27 cellular contexts compared by ENCODE assay signal in the genomic region with DNA sequence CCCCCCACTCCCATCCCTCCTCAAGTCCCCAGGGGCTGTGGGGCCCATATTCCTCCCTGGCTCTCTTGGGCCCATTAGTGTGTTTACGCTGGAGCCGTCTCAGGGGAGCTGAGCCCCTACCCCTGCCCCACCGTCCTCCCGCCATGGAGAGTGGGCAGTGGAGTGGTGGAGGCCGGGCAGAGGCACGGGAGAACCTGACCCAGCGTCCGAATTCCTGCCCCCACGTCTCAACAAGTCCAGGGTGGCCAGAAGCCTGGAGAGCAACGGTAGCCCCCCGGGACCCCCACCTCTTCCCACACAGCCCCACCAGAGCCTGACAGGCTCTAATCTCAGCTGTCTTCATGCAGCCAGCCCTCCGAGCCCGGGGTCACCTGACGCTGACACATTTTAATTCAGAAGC. TPM values are rescaled to one million over a fixed set of nuclear protein-coding genes. Genes with fewer than 3 reads are reported as not detected.
"Had no signal": no experiment of that assay in that cellular context is flagged by ENCODE, and none has a peak within 500 bp of the region (broad histone marks: within the 10 kb centered on the region; RNA-seq: fewer than 3 reads in every experiment).

No MANE protein-coding gene starts in this region.

- H3K4me3 ChIP-seq: MG63, Peyer's patch, SJCRH30 had no signal

- DNase-seq: activated CD4-positive, alpha-beta memory T cell treated with anti-CD3 and anti-CD28 coated beads for 36 hours; activated CD4-positive, alpha-beta T cell treated with anti-CD3 and anti-CD28 coated beads for 48 hours; activated CD4-positive, CD25-positive, alpha-beta regulatory T cell treated with anti-CD3 and anti-CD28 coated beads, Interleukin-2, amount 50 U/mL, for 72 hours; activated CD8-positive, alpha-beta memory T cell treated with anti-CD3 and anti-CD28 coated beads for 24 hours; activated gamma-delta T cell; activated naive CD4-positive, alpha-beta T cell treated with anti-CD3 and anti-CD28 coated beads for 36 hours; activated T-cell treated with anti-CD3 and anti-CD28 coated beads, Interleukin-2, amount 50 U/mL, for 4 hours; anterior cingulate cortex; cerebellar nuclear complex; MG63; MV-4-11; NCI-H1092 treated with DMSO at 0.1 percent for 48 hours; NCI-H1417 treated with DMSO at 0.1 percent for 48 hours; NCI-H187 treated with DMSO at 0.1 percent for 48 hours; NCI-H2081 treated with DMSO at 0.1 percent for 48 hours; NCI-H510A treated with DMSO at 0.1 percent for 48 hours; NCI-H748 treated with DMSO at 0.1 percent for 48 hours; Peyer's patch; Right ventricle myocardium superior; SJCRH30; SK-N-SH; SW 1271 had no signal

- H3K36me3 Mint-ChIP-seq: activated CD4-positive, alpha-beta memory T cell treated with anti-CD3 and anti-CD28 coated beads for 36 hours; activated naive CD8-positive, alpha-beta T cell had no signal

- H3K9me3 Mint-ChIP-seq: activated CD4-positive, alpha-beta memory T cell treated with anti-CD3 and anti-CD28 coated beads for 36 hours; activated naive CD4-positive, alpha-beta T cell treated with anti-CD3 and anti-CD28 coated beads for 36 hours; activated T-cell treated with anti-CD3 and anti-CD28 coated beads, Interleukin-2, amount 50 U/mL, for 4 hours; activated T-helper 17 cell treated with anti-CD3 and anti-CD28 coated beads, Interleukin-2, amount 50 U/mL, for 72 hours; T-helper 1 cell treated with Interleukin-12 subunit alpha and Interleukin-12 subunit beta and Interleukin-4 antibody, amounts not matched to agents 30 μg/mL and 1 μg/mL, for 36 hours had no signal

- H3K27me3 ChIP-seq: Peyer's patch had no signal

- H3K4me1 ChIP-seq: Peyer's patch, SJCRH30 had no signal

- H3K27me3 Mint-ChIP-seq: activated CD4-positive, alpha-beta memory T cell treated with anti-CD3 and anti-CD28 coated beads for 36 hours had no signal

- H3K4me3 Mint-ChIP-seq: activated CD4-positive, alpha-beta memory T cell treated with anti-CD3 and anti-CD28 coated beads for 36 hours; activated naive CD4-positive, alpha-beta T cell treated with anti-CD3 and anti-CD28 coated beads for 36 hours; activated naive CD8-positive, alpha-beta T cell; activated T-cell treated with anti-CD3 and anti-CD28 coated beads, Interleukin-2, amount 50 U/mL, for 4 hours; activated T-helper 17 cell treated with anti-CD3 and anti-CD28 coated beads, Interleukin-2, amount 50 U/mL, for 72 hours; T-helper 1 cell treated with Interleukin-12 subunit alpha and Interleukin-12 subunit beta and Interleukin-4 antibody, amounts not matched to agents 30 μg/mL and 1 μg/mL, for 36 hours had no signal

- H3K4me2 ChIP-seq: SK-N-SH had no signal

- H3K4me1 Mint-ChIP-seq: activated T-helper 17 cell treated with anti-CD3 and anti-CD28 coated beads, Interleukin-2, amount 50 U/mL, for 72 hours had no signal

- H3K27ac ChIP-seq: Peyer's patch, RWPE1, SJCRH30 had no signal

- H3K9ac ChIP-seq: SK-N-SH had no signal

- H3K9me3 ChIP-seq: MG63, Peyer's patch, SJCRH30, SK-N-SH had no signal

- H3K36me3 ChIP-seq: MG63, Peyer's patch, SJCRH30 had no signal

- H3K27ac Mint-ChIP-seq: activated CD4-positive, alpha-beta memory T cell treated with anti-CD3 and anti-CD28 coated beads for 36 hours; activated naive CD4-positive, alpha-beta T cell treated with anti-CD3 and anti-CD28 coated beads for 36 hours; activated naive CD8-positive, alpha-beta T cell; activated T-helper 17 cell treated with anti-CD3 and anti-CD28 coated beads, Interleukin-2, amount 50 U/mL, for 72 hours; T-helper 1 cell treated with Interleukin-12 subunit alpha and Interleukin-12 subunit beta and Interleukin-4 antibody, amounts not matched to agents 30 μg/mL and 1 μg/mL, for 36 hours had no signal

- FAIRE-seq: HepG2 had no signal

- ATAC-seq: activated T-cell treated with anti-CD3 and anti-CD28 coated beads, Interleukin-2, amount 50 U/mL, for 4 hours; activated T-helper 17 cell treated with anti-CD3 and anti-CD28 coated beads, Interleukin-2, amount 50 U/mL, for 72 hours; HepG2 had no signal

RNA-seq across cellular contexts. Expression of a gene that starts 32.5 kb away (rescaled TPM):
- total RNA-seq: activated CD4-positive, alpha-beta memory T cell treated with anti-CD3 and anti-CD28 coated beads for 36 hours; activated naive CD4-positive, alpha-beta T cell treated with anti-CD3 and anti-CD28 coated beads for 36 hours; activated T-cell treated with anti-CD3 and anti-CD28 coated beads, Interleukin-2, amount 50 U/mL, for 4 hours; activated T-helper 17 cell treated with anti-CD3 and anti-CD28 coated beads, Interleukin-2, amount 50 U/mL, for 72 hours; HepG2; SJCRH30 had no signal
- polyA plus RNA-seq: HepG2, SK-N-SH had no signal
